ENCODE assay signal across 10 cellular contexts in genomic region chr2:14633451-14634211, GRCh38. TPM values are rescaled to one million over a fixed set of nuclear protein-coding genes. Genes with fewer than 3 reads are reported as not detected.
A peak's percentile ranks its signal among the peaks of the same experiment; 100 is the strongest.
DNase-seq lines count a peak whose midpoint lies in the region; ATAC-seq and TF ChIP-seq lines count a peak whose summit lies in the region.
"Had no signal": no experiment of that assay in that cellular context is flagged by ENCODE, and none has a peak within 500 bp of the region (broad histone marks: within the 10 kb centered on the region; RNA-seq: fewer than 3 reads in every experiment).

No MANE protein-coding gene starts in this region.

- H3K36me3 Mint-ChIP-seq in brain: no peaks in the 10 kb centered on the region

- peaks cover 29% of the 10 kb centered on the region for H3K4me1 ChIP-seq in stomach smooth muscle (ENCODE audit: control insufficient read depth, insufficient read depth, low read length)
- H3K4me1 ChIP-seq: BLaER1 treated with 17β-estradiol and CSF1 and Interleukin-3, amounts not matched to agents 10 nM and 100 nM had no signal

- H3K27ac Mint-ChIP-seq in brain: peak overlapping the region; percentile 51 to 95 (median 84)
- H3K27ac Mint-ChIP-seq: activated T-cell treated with anti-CD3 and anti-CD28 coated beads, Interleukin-2, amount 50 U/mL, for 24 hours had no signal

- no peak for ATAC-seq in HG03159 (IDR thresholded peaks at IDR 0.05; ENCODE audit: unreplicated experiment)

- H3K4me3 Mint-ChIP-seq in brain: peak overlapping the region; percentile 88 to 98 (median 97)
- H3K4me3 Mint-ChIP-seq: activated T-cell treated with anti-CD3 and anti-CD28 coated beads, Interleukin-2, amount 50 U/mL, for 24 hours had no signal

- DNase-seq in NCI-H2227 (lab: John Stamatoyannopoulos, UW; ENCODE audit: unreplicated experiment) (peak; percentile 35), NCI-H2227 treated with DMSO at 0.1 percent for 48 hours (lab: John Stamatoyannopoulos, UW) (no peak), T-helper 9 cell (no peak)
- DNase-seq in stimulated activated CD4-positive, alpha-beta T cell treated with anti-CD3 and anti-CD28 coated beads, Interleukin-4, amount 100 ng/mL, for 24 hours: no peak

- peaks cover 5% of the 10 kb centered on the region for H3K27me3 ChIP-seq in layer of hippocampus (ENCODE audit: control insufficient read depth, insufficient read depth, low read length)
- H3K27me3 ChIP-seq in stomach smooth muscle (ENCODE audit: control insufficient read depth in 1 of 2, insufficient read depth in 2 of 2, low read length in 2 of 2): peaks cover 4 to 7% of the 10 kb centered on the region in 2 donors
- H3K27me3 ChIP-seq: BLaER1 treated with 17β-estradiol and CSF1 and Interleukin-3, amounts not matched to agents 10 nM and 100 nM had no signal

- no peaks in the 10 kb centered on the region for H3K9me3 ChIP-seq in stomach smooth muscle (ENCODE audit: control insufficient read depth in 2 of 2, low read length in 2 of 2)

- H3K9ac ChIP-seq in stomach smooth muscle (ENCODE audit: low read length in 2 of 2): peak overlapping the region in 1 of 2 donors; percentile 29
- H3K9ac ChIP-seq: BLaER1 treated with 17β-estradiol and CSF1 and Interleukin-3, amounts not matched to agents 10 nM and 100 nM had no signal

- peak overlapping the region; percentile 77 to 83 for H3K4me3 ChIP-seq in stomach smooth muscle (ENCODE audit: low read length in 2 of 2)
- H3K4me3 ChIP-seq: BLaER1 treated with 17β-estradiol and CSF1 and Interleukin-3, amounts not matched to agents 10 nM and 100 nM had no signal

- H3K4me1 Mint-ChIP-seq in brain: peaks cover 30% of the 10 kb centered on the region

- H3K27ac ChIP-seq in layer of hippocampus (ENCODE audit: low read depth, low read length) (peak overlapping the region; percentile 38), stomach smooth muscle (ENCODE audit: low read length) (no peak overlapping the region)
- H3K27ac ChIP-seq: BLaER1 treated with 17β-estradiol and CSF1 and Interleukin-3, amounts not matched to agents 10 nM and 100 nM had no signal

- H3K9me3 Mint-ChIP-seq in brain: no peaks in the 10 kb centered on the region

- H3K27me3 Mint-ChIP-seq in brain: peaks cover 44% of the 10 kb centered on the region

- no peaks in the 10 kb centered on the region for H3K36me3 ChIP-seq in stomach smooth muscle (ENCODE audit: control insufficient read depth in 2 of 2, insufficient read depth in 2 of 2, low read length in 2 of 2)
- H3K36me3 ChIP-seq: BLaER1 treated with 17β-estradiol and CSF1 and Interleukin-3, amounts not matched to agents 10 nM and 100 nM had no signal

- no peak for TF ChIP-seq CTCF in brain (conservative IDR thresholded peaks at IDR 0.05)

RNA-seq across cellular contexts. Expression of gene LRATD1, which starts 1.1 kb away (rescaled TPM):
- 16.4 TPM for polyA plus RNA-seq in brain (ENCODE audit: insufficient read depth, low read depth, low replicate concordance)
